ENCODE assay signal across 8 cellular contexts in genomic region chr7:38232475-38233366, GRCh38. TPM values are rescaled to one million over a fixed set of nuclear protein-coding genes. Genes with fewer than 3 reads are reported as not detected.
DNase-seq lines count a peak whose midpoint lies in the region; ATAC-seq, FAIRE-seq and TF ChIP-seq lines count a peak whose summit lies in the region.

No MANE protein-coding gene starts in this region.

- H3K27me3 Mint-ChIP-seq in WTC11 (ENCODE audit: low read depth): no peaks in the 10 kb centered on the region

- POLR2A ChIA-PET in WTC11 (lab: Charles Lee): no interaction called here

- no peak for TF ChIP-seq CTCF in WTC11 (IDR thresholded peaks at IDR 0.05)

- peak; percentile 90 for FAIRE-seq in GM19239 (lab: Jason Lieb, UNC)

- H3K27ac Mint-ChIP-seq in WTC11: 0 out of 2 replicates have a peak overlapping the region, but pooled peaks have one; percentile 16

- H3K9me3 Mint-ChIP-seq in WTC11: no peaks in the 10 kb centered on the region

- no peak overlapping the region for H3K4me3 Mint-ChIP-seq in WTC11

- peak; percentile 67 for ATAC-seq in HG03280 (IDR thresholded peaks at IDR 0.05; ENCODE audit: unreplicated experiment)
- ATAC-seq in WTC11: peak; percentile 32; the same call in 1 of the 2 replicates

- H3K4me1 Mint-ChIP-seq in WTC11: peaks cover 4% of the 10 kb centered on the region

- CTCF ChIA-PET in WTC11 (lab: Charles Lee): interaction anchor here (1.0 kb wide), 1 partner anchor 103 kb away, joined by 3 read pairs; no protein-coding TSS in a partner anchor

- DNase-seq in GM19239 (ENCODE audit: insufficient read length, low spot score): peak; percentile 10
- no peak for DNase-seq in WTC11 (ENCODE audit: low spot score)
- peak; percentile 84 for DNase-seq in central memory CD4-positive, alpha-beta T cell
- DNase-seq in stimulated activated CD4-positive, alpha-beta T cell treated with anti-CD3 and anti-CD28 coated beads, Interleukin-4, amount 100 ng/mL, for 1 hour: peak; percentile 47
- no peak for DNase-seq in NCI-H69 (lab: John Stamatoyannopoulos, UW)
- no peak for DNase-seq in hepatic stellate cell (ENCODE audit: low spot score)
- no peak for DNase-seq in GM03348 (ENCODE audit: low spot score)

- 0 out of 2 replicates have a peak, but pooled peaks cover 14% of the 10 kb centered on the region for H3K36me3 Mint-ChIP-seq in WTC11

TF ChIP-seq in WTC11, 78 proteins besides CTCF, POLR2A, EP300 and RAD21:
- TF ChIP-seq ZNF232 (CRISPR knock-in tag; IDR thresholded peaks at IDR 0.05) (no peak), USF2 (CRISPR knock-in tag; IDR thresholded peaks at IDR 0.05) (no peak), ESRRA (CRISPR knock-in tag; IDR thresholded peaks at IDR 0.05; ENCODE audit: borderline replicate concordance) (no peak), TP53 (CRISPR knock-in tag; IDR thresholded peaks at IDR 0.05) (no peak), PRDM15 (CRISPR knock-in tag; IDR thresholded peaks at IDR 0.05) (no peak), JAZF1 (CRISPR knock-in tag; IDR thresholded peaks at IDR 0.05) (no peak), EMX1 (CRISPR knock-in tag; IDR thresholded peaks at IDR 0.05) (no peak), PREB (CRISPR knock-in tag; IDR thresholded peaks at IDR 0.05; ENCODE audit: borderline replicate concordance) (no peak), MYBL2 (CRISPR knock-in tag; IDR thresholded peaks at IDR 0.05) (no peak), NR2C2 (CRISPR knock-in tag; IDR thresholded peaks at IDR 0.05) (no peak), NFATC4 (CRISPR knock-in tag; IDR thresholded peaks at IDR 0.05) (no peak), ATF6 (CRISPR knock-in tag; IDR thresholded peaks at IDR 0.05) (no peak), ELF4 (CRISPR knock-in tag; IDR thresholded peaks at IDR 0.05; ENCODE audit: low read depth) (no peak), TEAD4 (CRISPR knock-in tag; IDR thresholded peaks at IDR 0.05) (no peak), HMGA2 (CRISPR knock-in tag; IDR thresholded peaks at IDR 0.05) (no peak), IRF2 (CRISPR knock-in tag; IDR thresholded peaks at IDR 0.05; ENCODE audit: borderline replicate concordance, low read depth) (no peak), NR1H2 (CRISPR knock-in tag; IDR thresholded peaks at IDR 0.05) (no peak), FOXJ3 (CRISPR knock-in tag; IDR thresholded peaks at IDR 0.05; ENCODE audit: borderline replicate concordance) (no peak)

RNA-seq across cellular contexts. Expression of gene STARD3NL, which starts 54.7 kb away (rescaled TPM):
- 30.6 to 33.1 TPM (median 32.2 TPM) in 3 replicates for total RNA-seq in WTC11 (2021)

Comparison
In these comparisons a context has a peak if more than half of its experiments do, and no peak if none do; other contexts are left out.
1. DNase-seq: peak in GM19239 (single experiment), central memory CD4-positive, alpha-beta T cell (single experiment) and stimulated activated CD4-positive, alpha-beta T cell treated with anti-CD3 and anti-CD28 coated beads, Interleukin-4, amount 100 ng/mL, for 1 hour (single experiment); none in WTC11 (single experiment), NCI-H69 (single experiment), hepatic stellate cell (single experiment) and GM03348 (single experiment).